Comparison of ENCODE assay signal across 8 cellular contexts in the genomic region with DNA sequence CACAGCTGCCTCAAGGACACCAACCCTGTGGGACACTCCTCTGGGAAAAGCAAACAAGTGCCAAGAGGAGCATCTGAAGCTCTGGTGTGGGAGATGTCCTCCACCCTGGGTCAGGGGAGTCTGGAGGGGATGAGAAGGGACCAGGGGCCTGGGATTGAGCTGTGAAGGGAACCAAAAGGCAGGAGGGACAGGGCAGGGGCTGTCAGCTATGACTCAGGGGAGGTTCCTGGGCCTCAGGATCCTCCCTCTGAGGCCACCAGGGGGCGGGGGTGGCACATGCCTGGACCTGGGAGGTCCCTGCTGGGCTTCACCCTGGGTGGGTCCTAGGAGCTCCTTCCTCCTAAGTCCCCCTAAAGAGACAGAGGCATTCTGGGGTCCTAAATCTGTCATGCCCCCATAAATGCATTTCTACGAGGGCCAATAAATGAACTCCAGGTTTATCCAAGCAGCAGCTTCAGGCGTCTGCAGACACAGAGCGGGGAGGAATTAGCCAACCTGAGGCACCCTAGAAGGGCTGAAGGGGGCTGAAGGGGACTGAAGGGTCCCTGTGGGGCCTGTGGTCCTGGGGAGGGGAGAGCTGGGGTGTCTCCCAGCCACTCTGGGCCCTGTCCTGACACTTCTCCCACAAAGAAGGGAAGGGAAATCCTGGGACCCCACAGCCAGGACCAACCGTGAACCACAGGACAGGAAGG. TPM values are rescaled to one million over a fixed set of nuclear protein-coding genes. Genes with fewer than 3 reads are reported as not detected.
DNase-seq lines count a peak whose midpoint lies in the region; ATAC-seq, FAIRE-seq and TF ChIP-seq lines count a peak whose summit lies in the region.

No MANE protein-coding gene starts in this region.

- H3K27ac ChIP-seq in RWPE1 = no peak overlapping the region

- no peaks in the 10 kb centered on the region for H3K36me3 Mint-ChIP-seq in activated CD8-positive, alpha-beta memory T cell treated with anti-CD3 and anti-CD28 coated beads, Interleukin-2, amount 10 ng/mL, durations not matched to agents 7 days and 5 days

- DNase-seq in activated CD8-positive, alpha-beta memory T cell treated with anti-CD3 and anti-CD28 coated beads, Interleukin-2, amount 10 ng/mL, durations not matched to agents 7 days and 5 days = peak; percentile 64
- DNase-seq in activated CD8-positive, alpha-beta memory T cell treated with anti-CD3 and anti-CD28 coated beads for 24 hours = no peak
- DNase-seq in RWPE1 (ENCODE audit: low spot score) = peak; percentile 3
- no peak for DNase-seq in epithelial cell of proximal tubule (ENCODE audit: low read depth)
- DNase-seq in stimulated activated CD4-positive, alpha-beta T cell treated with anti-CD3 and anti-CD28 coated beads, Interleukin-4, amount 100 ng/mL, for 1 hour = peak; percentile 27
- no peak for DNase-seq in D721Med (ENCODE audit: insufficient read length, low spot score)

- POLR2A ChIA-PET in RWPE1 (lab: Yijun Ruan, JAX; ENCODE audit: low non-redundant PET) = no interaction called here

- TF ChIP-seq CTCF in RWPE1 (conservative IDR thresholded peaks at IDR 0.05; ENCODE audit: low read depth) (no peak), epithelial cell of proximal tubule (conservative IDR thresholded peaks at IDR 0.05; ENCODE audit: low read depth, low read length) (peak; percentile 52), D721Med (IDR thresholded peaks at IDR 0.05; ENCODE audit: insufficient read depth, missing control alignments) (no peak)

- CTCF ChIA-PET in activated CD8-positive, alpha-beta memory T cell treated with anti-CD3 and anti-CD28 coated beads, Interleukin-2, amount 10 ng/mL, durations not matched to agents 7 days and 5 days (lab: Charles Lee) = interaction anchor here (0.5 to 15.3 kb wide), 29 partner anchors 9 to 530 kb away, joined by 3 to 392 read pairs (median 5); a partner anchor contains a TSS
- CTCF ChIA-PET in RWPE1 (lab: Yijun Ruan, JAX) = interaction anchor here (0.8 kb wide), 1 partner anchor 102 kb away, joined by 3 read pairs; no protein-coding TSS in a partner anchor

- no peak overlapping the region for H3K4me3 ChIP-seq in epithelial cell of proximal tubule (ENCODE audit: low read depth, low read length)

- no peaks in the 10 kb centered on the region for H3K9me3 Mint-ChIP-seq in activated CD8-positive, alpha-beta memory T cell treated with anti-CD3 and anti-CD28 coated beads, Interleukin-2, amount 10 ng/mL, durations not matched to agents 7 days and 5 days (ENCODE audit: low read depth)

- H3K4me3 Mint-ChIP-seq in activated CD8-positive, alpha-beta memory T cell treated with anti-CD3 and anti-CD28 coated beads, Interleukin-2, amount 10 ng/mL, durations not matched to agents 7 days and 5 days = no peak overlapping the region

- ATAC-seq in activated CD8-positive, alpha-beta memory T cell treated with anti-CD3 and anti-CD28 coated beads, Interleukin-2, amount 10 ng/mL, durations not matched to agents 7 days and 5 days = peak; percentile 86
- no peak for ATAC-seq in HG03095 (IDR thresholded peaks at IDR 0.05; ENCODE audit: unreplicated experiment)
- ATAC-seq in HG03280 (IDR thresholded peaks at IDR 0.05; ENCODE audit: unreplicated experiment) = no peak

- FAIRE-seq in D721Med (lab: Jason Lieb, UNC) = no peak

- H3K4me1 Mint-ChIP-seq in activated CD8-positive, alpha-beta memory T cell treated with anti-CD3 and anti-CD28 coated beads, Interleukin-2, amount 10 ng/mL, durations not matched to agents 7 days and 5 days = no peaks in the 10 kb centered on the region

- H3K27ac Mint-ChIP-seq in activated CD8-positive, alpha-beta memory T cell treated with anti-CD3 and anti-CD28 coated beads, Interleukin-2, amount 10 ng/mL, durations not matched to agents 7 days and 5 days = no peak overlapping the region

- H3K27me3 Mint-ChIP-seq in activated CD8-positive, alpha-beta memory T cell treated with anti-CD3 and anti-CD28 coated beads, Interleukin-2, amount 10 ng/mL, durations not matched to agents 7 days and 5 days = peaks cover 33% of the 10 kb centered on the region

RNA-seq across cellular contexts. Expression of a gene that starts 31.9 kb away (rescaled TPM):
- not detected for total RNA-seq in activated CD8-positive, alpha-beta memory T cell treated with anti-CD3 and anti-CD28 coated beads, Interleukin-2, amount 10 ng/mL, durations not matched to agents 7 days and 5 days
- not detected in 2 replicates for total RNA-seq in epithelial cell of proximal tubule

Comparison
In these comparisons a context has a peak if more than half of its experiments do, and no peak if none do; other contexts are left out.
1. DNase-seq: peak in activated CD8-positive, alpha-beta memory T cell treated with anti-CD3 and anti-CD28 coated beads, Interleukin-2, amount 10 ng/mL, durations not matched to agents 7 days and 5 days (single experiment), RWPE1 (single experiment) and stimulated activated CD4-positive, alpha-beta T cell treated with anti-CD3 and anti-CD28 coated beads, Interleukin-4, amount 100 ng/mL, for 1 hour (single experiment); none in activated CD8-positive, alpha-beta memory T cell treated with anti-CD3 and anti-CD28 coated beads for 24 hours (single experiment), epithelial cell of proximal tubule (single experiment) and D721Med (single experiment).